In genomic region chr7:36152756-36153570, GRCh38 we compare ENCODE assay signal across 8 cellular contexts. TPM values are rescaled to one million over a fixed set of nuclear protein-coding genes. Genes with fewer than 3 reads are reported as not detected.
DNase-seq lines count a peak whose midpoint lies in the region; ATAC-seq lines count a peak whose summit lies in the region.

TSS of gene EEPD1 (plus strand) at chr7:36153254. CDS start at chr7:36154325, 1,071 bp downstream.

- H3K36me3 ChIP-seq in BLaER1 treated with 17β-estradiol and CSF1 and Interleukin-3, amounts not matched to agents 10 nM and 100 nM, result peaks cover 0 to 40% (median 14%) of the 10 kb centered on the region in 11 experiments; a peak in 12 of 22 replicates

- H3K27me3 ChIP-seq in BLaER1 treated with 17β-estradiol and CSF1 and Interleukin-3, amounts not matched to agents 10 nM and 100 nM, result no peaks in the 10 kb centered on the region

- H3K4me2 ChIP-seq in BLaER1 treated with 17β-estradiol and CSF1 and Interleukin-3, amounts not matched to agents 10 nM and 100 nM, result peak within 1 kb of the TSS; percentile 94 to 100 (median 99)

- peak within 1 kb of the TSS; percentile 67 to 90 (median 78) for H3K27ac ChIP-seq in BLaER1 treated with 17β-estradiol and CSF1 and Interleukin-3, amounts not matched to agents 10 nM and 100 nM

- ATAC-seq in GM19372 (IDR thresholded peaks at IDR 0.05; ENCODE audit: low read depth, unreplicated experiment) (peak; percentile 91), HG03521 (IDR thresholded peaks at IDR 0.05; ENCODE audit: unreplicated experiment) (peak; percentile 97), left lobe of liver (peak; percentile 79)

- H3K4me3 ChIP-seq in BLaER1 treated with 17β-estradiol and CSF1 and Interleukin-3, amounts not matched to agents 10 nM and 100 nM, result peak within 1 kb of the TSS; percentile 75 to 99 (median 84)

- peaks cover 18 to 52% (median 45%) of the 10 kb centered on the region in 10 experiments for H3K4me1 ChIP-seq in BLaER1 treated with 17β-estradiol and CSF1 and Interleukin-3, amounts not matched to agents 10 nM and 100 nM

- peaks cover 0 to 11% (median 8%) of the 10 kb centered on the region in 11 experiments; a peak in 16 of 22 replicates for H3K9me3 ChIP-seq in BLaER1 treated with 17β-estradiol and CSF1 and Interleukin-3, amounts not matched to agents 10 nM and 100 nM (replicated peaks in 1 of 11)

- DNase-seq in NCI-H69 (lab: John Stamatoyannopoulos, UW) (peak; percentile 99), dedifferentiated amniotic fluid mesenchymal stem cell (ENCODE audit: extremely low spot score) (peak; percentile 99), left lobe of liver (ENCODE audit: low spot score) (peak; percentile 100)
- DNase-seq in activated CD4-positive, alpha-beta T cell treated with anti-CD3 and anti-CD28 coated beads, Interleukin-2, amount 50 U/mL, for 1 hour, result peak; percentile 100
- DNase-seq in stimulated activated CD4-positive, alpha-beta T cell treated with anti-CD3 and anti-CD28 coated beads, Interleukin-2, amount 100 ng/mL, for 24 hours, result peak; percentile 100

- H4K20me1 ChIP-seq in BLaER1 treated with 17β-estradiol and CSF1 and Interleukin-3, amounts not matched to agents 10 nM and 100 nM, result peaks cover 8 to 48% (median 28%) of the 10 kb centered on the region in 11 experiments; a peak in 13 of 22 replicates

- peak within 1 kb of the TSS; percentile 78 to 97 (median 86) for H3K9ac ChIP-seq in BLaER1 treated with 17β-estradiol and CSF1 and Interleukin-3, amounts not matched to agents 10 nM and 100 nM

RNA-seq across cellular contexts. Expression of gene EEPD1, which starts in this region (rescaled TPM):
- 10.3 TPM for total RNA-seq in left lobe of liver

Comparison
In these comparisons a context has a peak if more than half of its experiments do, and no peak if none do; other contexts are left out.
1. Peak in every context shown above with its lines: DNase-seq, ATAC-seq, H3K4me3 ChIP-seq and H3K27ac ChIP-seq.